ENCODE assay signal across 29 cellular contexts in the genomic region with DNA sequence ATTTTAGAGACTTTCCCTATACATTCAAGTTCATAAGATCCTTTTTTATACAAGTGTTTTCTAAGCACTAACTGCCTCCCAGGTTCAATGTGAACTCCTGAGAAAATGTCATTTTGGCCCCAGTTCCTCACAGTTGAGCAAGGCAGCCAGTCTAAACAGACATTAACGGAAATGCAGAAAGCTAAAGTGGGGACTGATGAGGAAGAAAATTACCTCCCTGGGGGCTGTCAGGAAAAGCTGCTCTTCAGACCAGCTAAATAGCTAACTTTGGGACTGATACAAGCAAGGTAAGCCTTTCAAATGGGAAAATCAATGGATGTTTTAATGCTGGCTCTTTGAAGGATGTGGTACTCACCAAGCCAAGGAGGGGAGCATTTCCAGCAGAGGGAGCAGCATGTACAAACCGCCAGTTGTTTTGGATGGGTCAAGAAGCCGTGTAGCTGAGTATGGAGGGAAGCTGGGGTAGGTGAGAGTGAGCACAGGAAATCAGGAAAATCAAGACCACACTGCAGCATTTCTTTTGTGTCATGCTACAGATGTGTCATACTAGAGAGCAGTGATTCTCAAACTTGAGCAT.
"Had no signal": no experiment of that assay in that cellular context is flagged by ENCODE, and none has a peak within 500 bp of the region (broad histone marks: within the 10 kb centered on the region; RNA-seq: fewer than 3 reads in every experiment).

No MANE protein-coding gene starts in this region.

- H3K36me3 Mint-ChIP-seq: activated naive CD8-positive, alpha-beta T cell treated with anti-CD3 and anti-CD28 coated beads, Interleukin-2, amount 10 ng/mL, durations not matched to agents 7 days and 5 days; naive thymus-derived CD4-positive, alpha-beta T cell; type B pancreatic cell had no signal

- H3K4me3 ChIP-seq: breast epithelium, dorsolateral prefrontal cortex, esophagus muscularis mucosa, lung, thoracic aorta had no signal

- H3K27ac Mint-ChIP-seq: activated naive CD4-positive, alpha-beta T cell treated with anti-CD3 and anti-CD28 coated beads for 36 hours; activated naive CD8-positive, alpha-beta T cell treated with anti-CD3 and anti-CD28 coated beads, Interleukin-2, amount 10 ng/mL, durations not matched to agents 7 days and 5 days; activated T-cell treated with anti-CD3 and anti-CD28 coated beads, Interleukin-2, amount 50 U/mL, for 72 hours; effector memory CD8-positive, alpha-beta T cell; naive thymus-derived CD4-positive, alpha-beta T cell; progenitor cell of endocrine pancreas; type B pancreatic cell had no signal

- H3K4me3 Mint-ChIP-seq: activated naive CD4-positive, alpha-beta T cell treated with anti-CD3 and anti-CD28 coated beads for 36 hours; activated naive CD8-positive, alpha-beta T cell treated with anti-CD3 and anti-CD28 coated beads, Interleukin-2, amount 10 ng/mL, durations not matched to agents 7 days and 5 days; activated T-cell treated with anti-CD3 and anti-CD28 coated beads, Interleukin-2, amount 50 U/mL, for 72 hours; central memory CD8-positive, alpha-beta T cell; effector memory CD8-positive, alpha-beta T cell; naive thymus-derived CD4-positive, alpha-beta T cell; type B pancreatic cell had no signal

- FAIRE-seq: colon, frontal cortex, kidney had no signal

- H3K9me3 ChIP-seq: breast epithelium, esophagus muscularis mucosa, thoracic aorta had no signal

- H3K4me1 ChIP-seq: breast epithelium, esophagus muscularis mucosa had no signal

- H3K4me1 Mint-ChIP-seq: activated naive CD8-positive, alpha-beta T cell treated with anti-CD3 and anti-CD28 coated beads, Interleukin-2, amount 10 ng/mL, durations not matched to agents 7 days and 5 days; central memory CD8-positive, alpha-beta T cell had no signal

- H3K36me3 ChIP-seq: breast epithelium, esophagus muscularis mucosa, thoracic aorta had no signal

- H3K27me3 Mint-ChIP-seq: central memory CD8-positive, alpha-beta T cell had no signal

- H3K27me3 ChIP-seq: breast epithelium, esophagus muscularis mucosa had no signal

- H3K27ac ChIP-seq: breast epithelium, dorsolateral prefrontal cortex, esophagus muscularis mucosa, thoracic aorta had no signal

- H3K9me3 Mint-ChIP-seq: activated naive CD4-positive, alpha-beta T cell treated with anti-CD3 and anti-CD28 coated beads for 36 hours; activated T-cell treated with anti-CD3 and anti-CD28 coated beads, Interleukin-2, amount 50 U/mL, for 72 hours; central memory CD8-positive, alpha-beta T cell; type B pancreatic cell had no signal

- ATAC-seq: activated T-cell treated with anti-CD3 and anti-CD28 coated beads, Interleukin-2, amount 50 U/mL, for 72 hours; effector memory CD8-positive, alpha-beta T cell; left lobe of liver; naive thymus-derived CD4-positive, alpha-beta T cell had no signal

- DNase-seq: activated CD4-positive, alpha-beta T cell treated with anti-CD3 and anti-CD28 coated beads for 4 hours; activated CD4-positive, alpha-beta T cell treated with anti-CD3 and anti-CD28 coated beads, Interleukin-2, amount 50 U/mL, for 48 hours; activated CD4-positive, CD25-positive, alpha-beta regulatory T cell; activated CD8-positive, alpha-beta memory T cell treated with anti-CD3 and anti-CD28 coated beads, Interleukin-2, amount 50 U/mL, for 48 hours; activated effector memory CD4-positive, alpha-beta T cell treated with Interleukin-2 at 50 U/mL for 16 hours; activated naive CD4-positive, alpha-beta T cell treated with anti-CD3 and anti-CD28 coated beads for 36 hours; activated naive CD8-positive, alpha-beta T cell treated with anti-CD3 and anti-CD28 coated beads, Interleukin-2, amount 10 ng/mL, durations not matched to agents 7 days and 5 days; activated T-cell treated with anti-CD3 and anti-CD28 coated beads, Interleukin-2, amount 50 U/mL, for 72 hours; amniotic stem cell; dorsolateral prefrontal cortex; effector memory CD8-positive, alpha-beta T cell; glutamatergic neuron; hippocampal formation; kidney; naive thymus-derived CD4-positive, alpha-beta T cell; retina; stimulated activated CD4-positive, alpha-beta T cell treated with anti-CD3 and anti-CD28 coated beads, Interleukin-2, amount 100 ng/mL, for 48 hours; stimulated activated CD8-positive, alpha-beta memory T cell treated with anti-CD3 and anti-CD28 coated beads, Interleukin-4, amount 100 ng/mL, for 48 hours; stimulated activated naive CD4-positive, alpha-beta T cell treated with Interleukin-2 at 50 U/mL for 16 hours had no signal
